8 cellular contexts compared by ENCODE assay signal in genomic region chr7:37234928-37235327, GRCh38.
DNase-seq lines count a peak whose midpoint lies in the region; ATAC-seq and TF ChIP-seq lines count a peak whose summit lies in the region.

No MANE protein-coding gene starts in this region.

- TF ChIP-seq CTCF in left ventricle myocardium inferior (IDR thresholded peaks at IDR 0.05; ENCODE audit: borderline replicate concordance) (peak; percentile 69), Peyer's patch (IDR thresholded peaks at IDR 0.05) (peak in 5 of 6 experiments; percentile 33 to 48 (median 46)), fibroblast of the aortic adventitia (IDR thresholded peaks at IDR 0.05; ENCODE audit: insufficient read depth, low read length) (peak; percentile 32)

- H3K4me1 Mint-ChIP-seq in activated T-helper 2 cell treated with anti-CD3 and anti-CD28 coated beads, Interferon-gamma antibody, Interleukin-2, Interleukin-4, amounts not matched to agents 10 μg/mL and 5 μg/mL and 100 μg/mL, durations not matched to agents 14 hours and 24 hours and 36 hours (ENCODE audit: low read depth) = peaks cover 14% of the 10 kb centered on the region

- H3K36me3 Mint-ChIP-seq in activated T-helper 2 cell treated with anti-CD3 and anti-CD28 coated beads, Interferon-gamma antibody, Interleukin-2, Interleukin-4, amounts not matched to agents 10 μg/mL and 5 μg/mL and 100 μg/mL, durations not matched to agents 14 hours and 24 hours and 36 hours (ENCODE audit: low read depth) = peaks cover 23% of the 10 kb centered on the region

- no peak overlapping the region for H3K4me3 ChIP-seq in left ventricle myocardium inferior
- H3K4me3 ChIP-seq in Peyer's patch = no peak overlapping the region
- H3K4me3 ChIP-seq in fibroblast of the aortic adventitia (ENCODE audit: low read depth, low read length) = no peak overlapping the region

- no peaks in the 10 kb centered on the region for H3K27me3 Mint-ChIP-seq in activated T-helper 2 cell treated with anti-CD3 and anti-CD28 coated beads, Interferon-gamma antibody, Interleukin-2, Interleukin-4, amounts not matched to agents 10 μg/mL and 5 μg/mL and 100 μg/mL, durations not matched to agents 14 hours and 24 hours and 36 hours (ENCODE audit: low read depth)

- intact Hi-C loops in left ventricle myocardium inferior (cut with micrococcal nuclease) (loop anchor here (10.0 kb wide), 1 partner anchor 600 kb away; no protein-coding TSS in a partner anchor), Right ventricle myocardium superior (cut with DNase I) (loop anchor here (10.0 kb wide), 2 partner anchors 260 to 600 kb away; no protein-coding TSS in a partner anchor)
- intact Hi-C loops in activated T-helper 2 cell treated with anti-CD3 and anti-CD28 coated beads, Interferon-gamma antibody, Interleukin-2, Interleukin-4, amounts not matched to agents 10 μg/mL and 5 μg/mL and 100 μg/mL, durations not matched to agents 14 hours and 24 hours and 36 hours (cut with micrococcal nuclease) = loop anchor here (1.0 to 10.0 kb wide), 3 partner anchors 118 to 260 kb away; partner anchors contain the start of gene ELMO1

- TF ChIP-seq POLR2A in Peyer's patch (IDR thresholded peaks at IDR 0.05) = no peak

- ATAC-seq in Right ventricle myocardium superior (ENCODE audit: poor library complexity) (no peak), HG03521 (IDR thresholded peaks at IDR 0.05; ENCODE audit: unreplicated experiment) (no peak)

- H3K4me1 ChIP-seq in left ventricle myocardium inferior = peaks cover 12% of the 10 kb centered on the region
- no peaks in the 10 kb centered on the region for H3K4me1 ChIP-seq in Peyer's patch

- no peak overlapping the region for H3K27ac ChIP-seq in left ventricle myocardium inferior (replicated peaks)
- H3K27ac ChIP-seq in Peyer's patch = no peak overlapping the region

- no peak overlapping the region for H3K27ac Mint-ChIP-seq in activated T-helper 2 cell treated with anti-CD3 and anti-CD28 coated beads, Interferon-gamma antibody, Interleukin-2, Interleukin-4, amounts not matched to agents 10 μg/mL and 5 μg/mL and 100 μg/mL, durations not matched to agents 14 hours and 24 hours and 36 hours

- no peaks in the 10 kb centered on the region for H3K27me3 ChIP-seq in left ventricle myocardium inferior (ENCODE audit: low read depth)
- H3K27me3 ChIP-seq in Peyer's patch = no peaks in the 10 kb centered on the region

- DNase-seq in left ventricle myocardium inferior (no peak), Right ventricle myocardium superior (no peak), Peyer's patch (no peak), fibroblast of the aortic adventitia (ENCODE audit: low read depth) (peak; percentile 12), superior temporal gyrus (ENCODE audit: extremely low spot score) (peak; percentile 86), NCI-H524 treated with DMSO at 0.1 percent for 48 hours (lab: John Stamatoyannopoulos, UW) (no peak)
- DNase-seq in activated T-helper 2 cell treated with anti-CD3 and anti-CD28 coated beads, Interferon-gamma antibody, Interleukin-2, Interleukin-4, amounts not matched to agents 10 μg/mL and 5 μg/mL and 100 μg/mL, durations not matched to agents 14 hours and 24 hours and 36 hours (ENCODE audit: low spot score) = no peak

- no peak overlapping the region for H3K4me3 Mint-ChIP-seq in activated T-helper 2 cell treated with anti-CD3 and anti-CD28 coated beads, Interferon-gamma antibody, Interleukin-2, Interleukin-4, amounts not matched to agents 10 μg/mL and 5 μg/mL and 100 μg/mL, durations not matched to agents 14 hours and 24 hours and 36 hours (ENCODE audit: low read depth)

- H3K36me3 ChIP-seq in left ventricle myocardium inferior (no peaks in the 10 kb centered on the region), Peyer's patch (no peaks in the 10 kb centered on the region)

- H3K9me3 ChIP-seq in left ventricle myocardium inferior (replicated peaks) = no peaks in the 10 kb centered on the region
- H3K9me3 ChIP-seq in Peyer's patch = no peaks in the 10 kb centered on the region

- no peaks in the 10 kb centered on the region for H3K9me3 Mint-ChIP-seq in activated T-helper 2 cell treated with anti-CD3 and anti-CD28 coated beads, Interferon-gamma antibody, Interleukin-2, Interleukin-4, amounts not matched to agents 10 μg/mL and 5 μg/mL and 100 μg/mL, durations not matched to agents 14 hours and 24 hours and 36 hours

Comparison
In these comparisons a context has a peak if more than half of its experiments do, and no peak if none do; other contexts are left out.
1. DNase-seq: peak in fibroblast of the aortic adventitia (single experiment) and superior temporal gyrus (single experiment); none in left ventricle myocardium inferior (single experiment), Right ventricle myocardium superior (single experiment), Peyer's patch (0 of 3), activated T-helper 2 cell treated with anti-CD3 and anti-CD28 coated beads, Interferon-gamma antibody, Interleukin-2, Interleukin-4, amounts not matched to agents 10 μg/mL and 5 μg/mL and 100 μg/mL, durations not matched to agents 14 hours and 24 hours and 36 hours (single experiment) and NCI-H524 treated with DMSO at 0.1 percent for 48 hours (single experiment).
2. Peak in every context shown above with its lines, with median percentiles within 50 percentile points of each other: CTCF ChIP-seq.